ENCODE assay signal across 2 cellular contexts in genomic region chr16:84339766-84340165, GRCh38.
A peak's percentile ranks its signal among the peaks of the same experiment; 100 is the strongest.
TF ChIP-seq lines count a peak whose summit lies in the region.

No MANE protein-coding gene starts in this region.

TF ChIP-seq in GM23338, 12 proteins besides CTCF, POLR2A, EP300 and RAD21:
- TF ChIP-seq EZH2phosphoT487 (IDR thresholded peaks at IDR 0.05; ENCODE audit: unreplicated experiment) (no peak), JUNB (IDR thresholded peaks at IDR 0.05; ENCODE audit: unreplicated experiment) (no peak), POLR2AphosphoS5 (IDR thresholded peaks at IDR 0.05; ENCODE audit: low read depth) (no peak), NANOG (IDR thresholded peaks at IDR 0.05; ENCODE audit: borderline replicate concordance) (no peak), EZH2 (IDR thresholded peaks at IDR 0.05; ENCODE audit: low read depth, unreplicated experiment) (no peak), ZNF331 (CRISPR knock-in tag; IDR thresholded peaks at IDR 0.05; ENCODE audit: low read depth) (no peak), CREB1 (CRISPR knock-in tag; IDR thresholded peaks at IDR 0.05; ENCODE audit: low read depth) (no peak), ZNF462 (CRISPR knock-in tag; IDR thresholded peaks at IDR 0.05) (no peak), ZNF114 (CRISPR knock-in tag; IDR thresholded peaks at IDR 0.05) (no peak), STAT1 (IDR thresholded peaks at IDR 0.05; ENCODE audit: unreplicated experiment) (no peak)
- TF ChIP-seq, protein P1, sequence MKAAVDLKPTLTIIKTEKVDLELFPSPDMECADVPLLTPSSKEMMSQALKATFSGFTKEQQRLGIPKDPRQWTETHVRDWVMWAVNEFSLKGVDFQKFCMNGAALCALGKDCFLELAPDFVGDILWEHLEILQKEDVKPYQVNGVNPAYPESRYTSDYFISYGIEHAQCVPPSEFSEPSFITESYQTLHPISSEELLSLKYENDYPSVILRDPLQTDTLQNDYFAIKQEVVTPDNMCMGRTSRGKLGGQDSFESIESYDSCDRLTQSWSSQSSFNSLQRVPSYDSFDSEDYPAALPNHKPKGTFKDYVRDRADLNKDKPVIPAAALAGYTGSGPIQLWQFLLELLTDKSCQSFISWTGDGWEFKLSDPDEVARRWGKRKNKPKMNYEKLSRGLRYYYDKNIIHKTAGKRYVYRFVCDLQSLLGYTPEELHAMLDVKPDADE (IDR thresholded peaks at IDR 0.05) = no peak
- TF ChIP-seq, protein P2, sequence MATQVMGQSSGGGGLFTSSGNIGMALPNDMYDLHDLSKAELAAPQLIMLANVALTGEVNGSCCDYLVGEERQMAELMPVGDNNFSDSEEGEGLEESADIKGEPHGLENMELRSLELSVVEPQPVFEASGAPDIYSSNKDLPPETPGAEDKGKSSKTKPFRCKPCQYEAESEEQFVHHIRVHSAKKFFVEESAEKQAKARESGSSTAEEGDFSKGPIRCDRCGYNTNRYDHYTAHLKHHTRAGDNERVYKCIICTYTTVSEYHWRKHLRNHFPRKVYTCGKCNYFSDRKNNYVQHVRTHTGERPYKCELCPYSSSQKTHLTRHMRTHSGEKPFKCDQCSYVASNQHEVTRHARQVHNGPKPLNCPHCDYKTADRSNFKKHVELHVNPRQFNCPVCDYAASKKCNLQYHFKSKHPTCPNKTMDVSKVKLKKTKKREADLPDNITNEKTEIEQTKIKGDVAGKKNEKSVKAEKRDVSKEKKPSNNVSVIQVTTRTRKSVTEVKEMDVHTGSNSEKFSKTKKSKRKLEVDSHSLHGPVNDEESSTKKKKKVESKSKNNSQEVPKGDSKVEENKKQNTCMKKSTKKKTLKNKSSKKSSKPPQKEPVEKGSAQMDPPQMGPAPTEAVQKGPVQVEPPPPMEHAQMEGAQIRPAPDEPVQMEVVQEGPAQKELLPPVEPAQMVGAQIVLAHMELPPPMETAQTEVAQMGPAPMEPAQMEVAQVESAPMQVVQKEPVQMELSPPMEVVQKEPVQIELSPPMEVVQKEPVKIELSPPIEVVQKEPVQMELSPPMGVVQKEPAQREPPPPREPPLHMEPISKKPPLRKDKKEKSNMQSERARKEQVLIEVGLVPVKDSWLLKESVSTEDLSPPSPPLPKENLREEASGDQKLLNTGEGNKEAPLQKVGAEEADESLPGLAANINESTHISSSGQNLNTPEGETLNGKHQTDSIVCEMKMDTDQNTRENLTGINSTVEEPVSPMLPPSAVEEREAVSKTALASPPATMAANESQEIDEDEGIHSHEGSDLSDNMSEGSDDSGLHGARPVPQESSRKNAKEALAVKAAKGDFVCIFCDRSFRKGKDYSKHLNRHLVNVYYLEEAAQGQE (IDR thresholded peaks at IDR 0.05; ENCODE audit: unreplicated experiment) = no peak

TF ChIP-seq in K562, 482 proteins besides CTCF, POLR2A, EP300 and RAD21:
- TF ChIP-seq, protein P3, sequence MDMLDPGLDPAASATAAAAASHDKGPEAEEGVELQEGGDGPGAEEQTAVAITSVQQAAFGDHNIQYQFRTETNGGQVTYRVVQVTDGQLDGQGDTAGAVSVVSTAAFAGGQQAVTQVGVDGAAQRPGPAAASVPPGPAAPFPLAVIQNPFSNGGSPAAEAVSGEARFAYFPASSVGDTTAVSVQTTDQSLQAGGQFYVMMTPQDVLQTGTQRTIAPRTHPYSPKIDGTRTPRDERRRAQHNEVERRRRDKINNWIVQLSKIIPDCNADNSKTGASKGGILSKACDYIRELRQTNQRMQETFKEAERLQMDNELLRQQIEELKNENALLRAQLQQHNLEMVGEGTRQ (CRISPR knock-in tag; IDR thresholded peaks at IDR 0.05) = 0 out of 2 replicates have a peak, but pooled peaks have one; percentile 13
- TF ChIP-seq PHB (CRISPR knock-in tag; IDR thresholded peaks at IDR 0.05) = no peak
